Comparison of ENCODE assay signal across 22 cellular contexts in genomic region chr10:77230194-77230593, GRCh38.
DNase-seq lines count a peak whose midpoint lies in the region; ATAC-seq and TF ChIP-seq lines count a peak whose summit lies in the region.
"Had no signal": no experiment of that assay in that cellular context is flagged by ENCODE, and none has a peak within 500 bp of the region (broad histone marks: within the 10 kb centered on the region; RNA-seq: fewer than 3 reads in every experiment).

No MANE protein-coding gene starts in this region.

- DNase-seq in MCF 10A (ENCODE audit: unreplicated experiment) (peak; percentile 43), breast epithelium (ENCODE audit: low spot score in 2 of 2) (no peak), amniotic epithelial cell (ENCODE audit: low read depth) (peak; percentile 64), glomerular visceral epithelial cell (ENCODE audit: extremely low spot score) (peak; percentile 44), lower lobe of right lung (no peak), CD14-positive monocyte (ENCODE audit: low spot score) (no peak)
- DNase-seq in activated naive CD4-positive, alpha-beta T cell (lab: John Stamatoyannopoulos, UW): no peak
- DNase-seq: 8988T; activated CD4-positive, CD25-positive, alpha-beta regulatory T cell treated with anti-CD3 and anti-CD28 coated beads, Interleukin-2, amount 50 U/mL, for 72 hours; activated CD8-positive, alpha-beta memory T cell treated with anti-CD3 and anti-CD28 coated beads, Interleukin-2, amount 50 U/mL, for 48 hours; cerebellar nuclear complex; left lung; natural killer cell; NCI-H1436 treated with DMSO at 0.1 percent for 48 hours; PC-9; right cardiac atrium; stimulated activated CD4-positive, alpha-beta T cell treated with anti-CD3 and anti-CD28 coated beads, Interleukin-4, amount 100 ng/mL, for 4 hours; T-helper 1 cell had no signal

- intact Hi-C loops in MCF 10A (cut with micrococcal nuclease): no loop called here
- intact Hi-C loops in breast epithelium (cut with DNase I; ENCODE audit: low total_unique reads): no loop called here
- intact Hi-C loops in lower lobe of right lung (cut with DNase I): no loop called here
- intact Hi-C loops in CD14-positive monocyte (cut with micrococcal nuclease): no loop called here

- BruUV-seq in MCF 10A (replicated peaks; lab: Mats Ljungman, UMichigan): no TSS peak

- CTCF ChIA-PET in MCF 10A (lab: Yijun Ruan, JAX): interaction anchor here (1.3 to 1.5 kb wide), 3 partner anchors 20 to 481 kb away, joined by 3 to 5 read pairs (median 5); no protein-coding TSS in a partner anchor

- H3K4me3 Mint-ChIP-seq in MCF 10A (ENCODE audit: unreplicated experiment) (no peak overlapping the region), CD14-positive monocyte (no peak overlapping the region)
- H3K4me3 Mint-ChIP-seq: activated naive CD4-positive, alpha-beta T cell treated with anti-CD3 and anti-CD28 coated beads, Interleukin-2, amount 50 U/mL, for 24 hours; natural killer cell had no signal

- POLR2A ChIA-PET in MCF 10A (lab: Yijun Ruan, JAX): interaction anchor here (0.6 to 0.8 kb wide), 3 partner anchors 9 to 1981 kb away, joined by 3 to 4 read pairs (median 3); no protein-coding TSS in a partner anchor

- TF ChIP-seq CTCF in MCF 10A (IDR thresholded peaks at IDR 0.05; ENCODE audit: unreplicated experiment) (no peak), breast epithelium (IDR thresholded peaks at IDR 0.05) (no peak), lower lobe of right lung (IDR thresholded peaks at IDR 0.05) (no peak), CD14-positive monocyte (IDR thresholded peaks at IDR 0.05) (no peak)

- H3K9me3 ChIP-seq in breast epithelium: no peaks in the 10 kb centered on the region
- H3K9me3 ChIP-seq in lower lobe of right lung: no peaks in the 10 kb centered on the region
- H3K9me3 ChIP-seq: HAP-1, left lung had no signal

- no peaks in the 10 kb centered on the region for H3K36me3 Mint-ChIP-seq in MCF 10A (ENCODE audit: insufficient read depth, unreplicated experiment)
- no peaks in the 10 kb centered on the region for H3K36me3 Mint-ChIP-seq in CD14-positive monocyte
- H3K36me3 Mint-ChIP-seq: activated naive CD4-positive, alpha-beta T cell treated with anti-CD3 and anti-CD28 coated beads, Interleukin-2, amount 50 U/mL, for 24 hours; natural killer cell had no signal

- no peak overlapping the region for H3K27ac ChIP-seq in breast epithelium
- no peak overlapping the region for H3K27ac ChIP-seq in lower lobe of right lung
- H3K27ac ChIP-seq: left lung, PC-9 had no signal

- no peaks in the 10 kb centered on the region for H3K36me3 ChIP-seq in breast epithelium
- H3K36me3 ChIP-seq in lower lobe of right lung: no peaks in the 10 kb centered on the region
- H3K36me3 ChIP-seq: HAP-1, left lung had no signal

- H3K4me1 Mint-ChIP-seq in MCF 10A (ENCODE audit: insufficient read depth, unreplicated experiment) (peaks cover 9% of the 10 kb centered on the region), CD14-positive monocyte (peaks cover 13% of the 10 kb centered on the region)
- H3K4me1 Mint-ChIP-seq: activated naive CD4-positive, alpha-beta T cell treated with anti-CD3 and anti-CD28 coated beads, Interleukin-2, amount 50 U/mL, for 24 hours had no signal

- peaks cover 6% of the 10 kb centered on the region for H3K9me3 Mint-ChIP-seq in MCF 10A (ENCODE audit: unreplicated experiment)
- peaks cover 0 to 5% (median 2%) of the 10 kb centered on the region in 7 donors for H3K9me3 Mint-ChIP-seq in CD14-positive monocyte
- H3K9me3 Mint-ChIP-seq: activated naive CD4-positive, alpha-beta T cell treated with anti-CD3 and anti-CD28 coated beads, Interleukin-2, amount 50 U/mL, for 24 hours; natural killer cell had no signal

- ATAC-seq in lower lobe of right lung (no peak), GM21529 (IDR thresholded peaks at IDR 0.05; ENCODE audit: unreplicated experiment) (no peak)
- ATAC-seq: K562, left lung, natural killer cell, right cardiac atrium had no signal

- no peak for TF ChIP-seq POLR2A in breast epithelium (IDR thresholded peaks at IDR 0.05)

- H3K4me1 ChIP-seq in breast epithelium (no peaks in the 10 kb centered on the region), lower lobe of right lung (no peaks in the 10 kb centered on the region)
- H3K4me1 ChIP-seq: HAP-1, left lung had no signal

- H3K4me3 ChIP-seq in breast epithelium (no peak overlapping the region), lower lobe of right lung (no peak overlapping the region)
- H3K4me3 ChIP-seq: HAP-1, K562, left lung, PC-9 had no signal

- H3K27me3 Mint-ChIP-seq in MCF 10A (ENCODE audit: insufficient read depth, unreplicated experiment) (no peaks in the 10 kb centered on the region), CD14-positive monocyte (ENCODE audit: low read depth in 3 of 3) (peaks cover under 1 to 13% (median 2%) of the 10 kb centered on the region in 3 donors)
- H3K27me3 Mint-ChIP-seq: activated naive CD4-positive, alpha-beta T cell treated with anti-CD3 and anti-CD28 coated beads, Interleukin-2, amount 50 U/mL, for 24 hours had no signal

- H3K27me3 ChIP-seq in breast epithelium (no peaks in the 10 kb centered on the region), lower lobe of right lung (ENCODE audit: low read depth) (no peaks in the 10 kb centered on the region)
- H3K27me3 ChIP-seq: left lung had no signal

- H3K27ac Mint-ChIP-seq in MCF 10A (ENCODE audit: low read depth, unreplicated experiment): no peak overlapping the region
- H3K27ac Mint-ChIP-seq in CD14-positive monocyte: no peak overlapping the region
- H3K27ac Mint-ChIP-seq: activated naive CD4-positive, alpha-beta T cell treated with anti-CD3 and anti-CD28 coated beads, Interleukin-2, amount 50 U/mL, for 24 hours; natural killer cell had no signal

Comparison
In these comparisons a context has a peak if more than half of its experiments do, and no peak if none do; other contexts are left out.
1. DNase-seq: peak in MCF 10A (single experiment), amniotic epithelial cell (single experiment) and glomerular visceral epithelial cell (single experiment); none in breast epithelium (0 of 2), lower lobe of right lung (single experiment), activated naive CD4-positive, alpha-beta T cell (0 of 4) and CD14-positive monocyte (single experiment).